ENCODE assay signal across 1 cellular context in the genomic region with DNA sequence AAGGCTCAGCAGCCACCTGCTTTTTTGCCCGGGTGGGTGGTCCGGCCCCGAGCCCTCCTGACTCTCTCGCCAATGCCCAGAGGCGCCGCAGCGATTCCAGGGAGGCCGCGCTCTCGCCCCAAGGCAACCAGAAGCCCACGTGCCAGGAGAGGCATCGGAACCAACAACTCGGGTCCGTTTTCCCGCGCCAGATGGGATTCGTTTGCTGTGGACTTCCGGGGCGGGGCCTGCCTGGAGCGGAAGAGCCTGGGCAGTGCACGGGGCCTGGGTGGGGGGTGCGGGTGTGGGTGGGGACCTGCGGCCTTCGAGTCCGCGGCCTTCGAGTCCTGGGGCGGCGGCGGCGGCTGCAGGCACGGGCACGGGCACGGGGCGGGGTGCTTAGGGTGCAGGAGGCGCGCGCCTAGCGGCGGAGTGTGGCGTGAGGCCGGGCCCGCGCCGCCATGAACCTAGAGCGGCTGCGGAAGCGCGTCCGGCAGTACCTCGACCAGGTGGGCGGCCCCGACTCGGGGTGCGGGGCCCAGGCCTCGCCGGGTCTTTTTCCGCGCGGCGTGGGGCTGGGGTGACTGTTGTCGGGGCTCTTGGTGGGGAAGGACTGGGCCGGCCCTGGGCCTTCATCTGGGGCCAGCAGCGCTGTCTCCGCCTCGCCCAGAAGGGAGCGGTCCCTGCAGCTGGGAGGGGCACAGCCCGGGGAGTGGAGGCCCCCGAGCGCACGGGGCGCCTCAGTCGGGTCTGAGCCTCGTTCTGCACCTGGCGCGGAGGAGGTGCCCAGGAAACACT.
TF ChIP-seq lines count a peak whose summit lies in the region.

A gene with protein sequence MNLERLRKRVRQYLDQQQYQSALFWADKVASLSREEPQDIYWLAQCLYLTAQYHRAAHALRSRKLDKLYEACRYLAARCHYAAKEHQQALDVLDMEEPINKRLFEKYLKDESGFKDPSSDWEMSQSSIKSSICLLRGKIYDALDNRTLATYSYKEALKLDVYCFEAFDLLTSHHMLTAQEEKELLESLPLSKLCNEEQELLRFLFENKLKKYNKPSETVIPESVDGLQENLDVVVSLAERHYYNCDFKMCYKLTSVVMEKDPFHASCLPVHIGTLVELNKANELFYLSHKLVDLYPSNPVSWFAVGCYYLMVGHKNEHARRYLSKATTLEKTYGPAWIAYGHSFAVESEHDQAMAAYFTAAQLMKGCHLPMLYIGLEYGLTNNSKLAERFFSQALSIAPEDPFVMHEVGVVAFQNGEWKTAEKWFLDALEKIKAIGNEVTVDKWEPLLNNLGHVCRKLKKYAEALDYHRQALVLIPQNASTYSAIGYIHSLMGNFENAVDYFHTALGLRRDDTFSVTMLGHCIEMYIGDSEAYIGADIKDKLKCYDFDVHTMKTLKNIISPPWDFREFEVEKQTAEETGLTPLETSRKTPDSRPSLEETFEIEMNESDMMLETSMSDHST (plus strand): TSS at position 253 of the 777 bp plus-strand sequence. CDS start 188 bp downstream, at position 441.

TF ChIP-seq in HepG2, 621 proteins besides CTCF, POLR2A, EP300 and RAD21 (continued from another document and continues in another):
- TF ChIP-seq, protein P1, sequence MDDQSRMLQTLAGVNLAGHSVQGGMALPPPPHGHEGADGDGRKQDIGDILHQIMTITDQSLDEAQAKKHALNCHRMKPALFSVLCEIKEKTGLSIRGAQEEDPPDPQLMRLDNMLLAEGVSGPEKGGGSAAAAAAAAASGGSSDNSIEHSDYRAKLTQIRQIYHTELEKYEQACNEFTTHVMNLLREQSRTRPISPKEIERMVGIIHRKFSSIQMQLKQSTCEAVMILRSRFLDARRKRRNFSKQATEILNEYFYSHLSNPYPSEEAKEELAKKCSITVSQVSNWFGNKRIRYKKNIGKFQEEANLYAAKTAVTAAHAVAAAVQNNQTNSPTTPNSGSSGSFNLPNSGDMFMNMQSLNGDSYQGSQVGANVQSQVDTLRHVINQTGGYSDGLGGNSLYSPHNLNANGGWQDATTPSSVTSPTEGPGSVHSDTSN (CRISPR knock-in tag; IDR thresholded peaks at IDR 0.05; ENCODE audit: borderline replicate concordance): peak; percentile 77; the same call in 1 of the 2 replicates
- TF ChIP-seq ZNF264 (CRISPR knock-in tag; IDR thresholded peaks at IDR 0.05) (peak; percentile 89), U2AF1 (optimal IDR thresholded peaks at IDR 0.05; ENCODE audit: low read depth, low read length) (peak; percentile 59), PHF20 (CRISPR knock-in tag; IDR thresholded peaks at IDR 0.05) (peak; percentile 90), HNRNPH1 (optimal IDR thresholded peaks at IDR 0.05; ENCODE audit: low read depth, low read length) (no peak), DPF2 (CRISPR knock-in tag; IDR thresholded peaks at IDR 0.05; ENCODE audit: borderline replicate concordance, low read depth) (no peak), CREM (IDR thresholded peaks at IDR 0.05) (no peak), CREM (CRISPR knock-in tag; IDR thresholded peaks at IDR 0.05) (0 out of 2 replicates have a peak, but pooled peaks have one; percentile 11), ZNF709 (CRISPR knock-in tag; IDR thresholded peaks at IDR 0.05) (peak; percentile 85; the same call in 1 of the 2 replicates), ZSCAN31 (CRISPR knock-in tag; IDR thresholded peaks at IDR 0.05; ENCODE audit: low read depth) (peak; percentile 55; the same call in 1 of the 2 replicates), EZH2 (conservative IDR thresholded peaks at IDR 0.05; ENCODE audit: low read depth, low read length) (no peak), GATAD1 (CRISPR knock-in tag; IDR thresholded peaks at IDR 0.05) (peak; percentile 89), ZNF788 (CRISPR knock-in tag; IDR thresholded peaks at IDR 0.05; ENCODE audit: borderline replicate concordance) (peak; percentile 57; the same call in 1 of the 2 replicates), PRMT3 (CRISPR knock-in tag; IDR thresholded peaks at IDR 0.05; ENCODE audit: borderline replicate concordance, low read depth) (peak; percentile 66; the same call in 1 of the 2 replicates), POGZ (CRISPR knock-in tag; IDR thresholded peaks at IDR 0.05) (peak; percentile 99), PPARG (CRISPR knock-in tag; conservative IDR thresholded peaks at IDR 0.05) (no peak; the same call in 1 of the 2 replicates), ZNF749 (CRISPR knock-in tag; IDR thresholded peaks at IDR 0.05; ENCODE audit: borderline replicate concordance) (peak; percentile 55; the same call in 1 of the 2 replicates), ZC3H13 (CRISPR knock-in tag; IDR thresholded peaks at IDR 0.05) (no peak), MTF2 (CRISPR knock-in tag; IDR thresholded peaks at IDR 0.05; ENCODE audit: borderline replicate concordance) (no peak), ZNF775 (CRISPR knock-in tag; IDR thresholded peaks at IDR 0.05; ENCODE audit: borderline replicate concordance) (no peak), ZFP36L2 (CRISPR knock-in tag; IDR thresholded peaks at IDR 0.05) (peak; percentile 90; the same call in 1 of the 2 replicates), HIVEP1 (CRISPR knock-in tag; IDR thresholded peaks at IDR 0.05) (peak; percentile 79), ZNF460 (CRISPR knock-in tag; IDR thresholded peaks at IDR 0.05; ENCODE audit: borderline replicate concordance) (no peak), KAT8 (CRISPR knock-in tag; IDR thresholded peaks at IDR 0.05) (peak; percentile 89), ZKSCAN1 (IDR thresholded peaks at IDR 0.05; ENCODE audit: low read length) (no peak), MTA3 (CRISPR knock-in tag; IDR thresholded peaks at IDR 0.05) (no peak), ZSCAN30 (CRISPR knock-in tag; IDR thresholded peaks at IDR 0.05) (peak; percentile 40; the same call in 1 of the 2 replicates), ZNF232 (CRISPR knock-in tag; IDR thresholded peaks at IDR 0.05; ENCODE audit: borderline replicate concordance) (peak; percentile 83; the same call in 1 of the 2 replicates), ISL2 (CRISPR knock-in tag; IDR thresholded peaks at IDR 0.05) (peak; percentile 17), HNRNPL (IDR thresholded peaks at IDR 0.05; ENCODE audit: low read depth, low read length) (0 out of 2 replicates have a peak, but pooled peaks have one; percentile 34), XBP1 (CRISPR knock-in tag; IDR thresholded peaks at IDR 0.05) (no peak), NR2C2 (CRISPR knock-in tag; IDR thresholded peaks at IDR 0.05; ENCODE audit: borderline replicate concordance) (peak; percentile 36; the same call in 1 of the 2 replicates)
- TF ChIP-seq, protein P2, sequence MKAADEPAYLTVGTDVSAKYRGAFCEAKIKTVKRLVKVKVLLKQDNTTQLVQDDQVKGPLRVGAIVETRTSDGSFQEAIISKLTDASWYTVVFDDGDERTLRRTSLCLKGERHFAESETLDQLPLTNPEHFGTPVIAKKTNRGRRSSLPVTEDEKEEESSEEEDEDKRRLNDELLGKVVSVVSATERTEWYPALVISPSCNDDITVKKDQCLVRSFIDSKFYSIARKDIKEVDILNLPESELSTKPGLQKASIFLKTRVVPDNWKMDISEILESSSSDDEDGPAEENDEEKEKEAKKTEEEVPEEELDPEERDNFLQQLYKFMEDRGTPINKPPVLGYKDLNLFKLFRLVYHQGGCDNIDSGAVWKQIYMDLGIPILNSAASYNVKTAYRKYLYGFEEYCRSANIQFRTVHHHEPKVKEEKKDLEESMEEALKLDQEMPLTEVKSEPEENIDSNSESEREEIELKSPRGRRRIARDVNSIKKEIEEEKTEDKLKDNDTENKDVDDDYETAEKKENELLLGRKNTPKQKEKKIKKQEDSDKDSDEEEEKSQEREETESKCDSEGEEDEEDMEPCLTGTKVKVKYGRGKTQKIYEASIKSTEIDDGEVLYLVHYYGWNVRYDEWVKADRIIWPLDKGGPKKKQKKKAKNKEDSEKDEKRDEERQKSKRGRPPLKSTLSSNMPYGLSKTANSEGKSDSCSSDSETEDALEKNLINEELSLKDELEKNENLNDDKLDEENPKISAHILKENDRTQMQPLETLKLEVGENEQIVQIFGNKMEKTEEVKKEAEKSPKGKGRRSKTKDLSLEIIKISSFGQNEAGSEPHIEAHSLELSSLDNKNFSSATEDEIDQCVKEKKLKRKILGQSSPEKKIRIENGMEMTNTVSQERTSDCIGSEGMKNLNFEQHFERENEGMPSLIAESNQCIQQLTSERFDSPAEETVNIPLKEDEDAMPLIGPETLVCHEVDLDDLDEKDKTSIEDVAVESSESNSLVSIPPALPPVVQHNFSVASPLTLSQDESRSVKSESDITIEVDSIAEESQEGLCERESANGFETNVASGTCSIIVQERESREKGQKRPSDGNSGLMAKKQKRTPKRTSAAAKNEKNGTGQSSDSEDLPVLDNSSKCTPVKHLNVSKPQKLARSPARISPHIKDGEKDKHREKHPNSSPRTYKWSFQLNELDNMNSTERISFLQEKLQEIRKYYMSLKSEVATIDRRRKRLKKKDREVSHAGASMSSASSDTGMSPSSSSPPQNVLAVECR (CRISPR knock-in tag; IDR thresholded peaks at IDR 0.05; ENCODE audit: borderline replicate concordance): peak; percentile 84
- TF ChIP-seq, protein P3, sequence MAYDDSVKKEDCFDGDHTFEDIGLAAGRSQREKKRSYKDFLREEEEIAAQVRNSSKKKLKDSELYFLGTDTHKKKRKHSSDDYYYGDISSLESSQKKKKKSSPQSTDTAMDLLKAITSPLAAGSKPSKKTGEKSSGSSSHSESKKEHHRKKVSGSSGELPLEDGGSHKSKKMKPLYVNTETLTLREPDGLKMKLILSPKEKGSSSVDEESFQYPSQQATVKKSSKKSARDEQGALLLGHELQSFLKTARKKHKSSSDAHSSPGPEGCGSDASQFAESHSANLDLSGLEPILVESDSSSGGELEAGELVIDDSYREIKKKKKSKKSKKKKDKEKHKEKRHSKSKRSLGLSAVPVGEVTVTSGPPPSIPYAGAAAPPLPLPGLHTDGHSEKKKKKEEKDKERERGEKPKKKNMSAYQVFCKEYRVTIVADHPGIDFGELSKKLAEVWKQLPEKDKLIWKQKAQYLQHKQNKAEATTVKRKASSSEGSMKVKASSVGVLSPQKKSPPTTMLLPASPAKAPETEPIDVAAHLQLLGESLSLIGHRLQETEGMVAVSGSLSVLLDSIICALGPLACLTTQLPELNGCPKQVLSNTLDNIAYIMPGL (CRISPR knock-in tag; IDR thresholded peaks at IDR 0.05; ENCODE audit: borderline replicate concordance in 1 of 2, low read depth in 1 of 2): peak in 1 of 2 experiments; percentile 82; a peak in 1 of 4 replicates
- TF ChIP-seq, protein P4, sequence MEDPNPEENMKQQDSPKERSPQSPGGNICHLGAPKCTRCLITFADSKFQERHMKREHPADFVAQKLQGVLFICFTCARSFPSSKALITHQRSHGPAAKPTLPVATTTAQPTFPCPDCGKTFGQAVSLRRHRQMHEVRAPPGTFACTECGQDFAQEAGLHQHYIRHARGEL (CRISPR knock-in tag; IDR thresholded peaks at IDR 0.05): peak; percentile 80; the same call in 1 of the 2 replicates
- TF ChIP-seq, protein P5, sequence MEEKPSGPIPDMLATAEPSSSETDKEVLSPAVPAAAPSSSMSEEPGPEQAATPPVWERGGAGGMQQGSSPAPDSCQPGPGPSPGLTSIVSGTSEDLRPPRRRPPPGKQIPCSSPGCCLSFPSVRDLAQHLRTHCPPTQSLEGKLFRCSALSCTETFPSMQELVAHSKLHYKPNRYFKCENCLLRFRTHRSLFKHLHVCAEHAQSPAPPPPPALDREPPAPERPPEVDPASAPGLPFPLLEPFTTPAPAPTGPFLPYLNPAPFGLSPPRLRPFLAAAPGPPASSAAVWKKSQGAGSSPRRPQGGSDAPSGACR (CRISPR knock-in tag; IDR thresholded peaks at IDR 0.05): peak; percentile 65; the same call in 1 of the 2 replicates
- TF ChIP-seq, protein P6, sequence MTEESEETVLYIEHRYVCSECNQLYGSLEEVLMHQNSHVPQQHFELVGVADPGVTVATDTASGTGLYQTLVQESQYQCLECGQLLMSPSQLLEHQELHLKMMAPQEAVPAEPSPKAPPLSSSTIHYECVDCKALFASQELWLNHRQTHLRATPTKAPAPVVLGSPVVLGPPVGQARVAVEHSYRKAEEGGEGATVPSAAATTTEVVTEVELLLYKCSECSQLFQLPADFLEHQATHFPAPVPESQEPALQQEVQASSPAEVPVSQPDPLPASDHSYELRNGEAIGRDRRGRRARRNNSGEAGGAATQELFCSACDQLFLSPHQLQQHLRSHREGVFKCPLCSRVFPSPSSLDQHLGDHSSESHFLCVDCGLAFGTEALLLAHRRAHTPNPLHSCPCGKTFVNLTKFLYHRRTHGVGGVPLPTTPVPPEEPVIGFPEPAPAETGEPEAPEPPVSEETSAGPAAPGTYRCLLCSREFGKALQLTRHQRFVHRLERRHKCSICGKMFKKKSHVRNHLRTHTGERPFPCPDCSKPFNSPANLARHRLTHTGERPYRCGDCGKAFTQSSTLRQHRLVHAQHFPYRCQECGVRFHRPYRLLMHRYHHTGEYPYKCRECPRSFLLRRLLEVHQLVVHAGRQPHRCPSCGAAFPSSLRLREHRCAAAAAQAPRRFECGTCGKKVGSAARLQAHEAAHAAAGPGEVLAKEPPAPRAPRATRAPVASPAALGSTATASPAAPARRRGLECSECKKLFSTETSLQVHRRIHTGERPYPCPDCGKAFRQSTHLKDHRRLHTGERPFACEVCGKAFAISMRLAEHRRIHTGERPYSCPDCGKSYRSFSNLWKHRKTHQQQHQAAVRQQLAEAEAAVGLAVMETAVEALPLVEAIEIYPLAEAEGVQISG (CRISPR knock-in tag; IDR thresholded peaks at IDR 0.05): peak; percentile 92
- TF ChIP-seq, protein P7, sequence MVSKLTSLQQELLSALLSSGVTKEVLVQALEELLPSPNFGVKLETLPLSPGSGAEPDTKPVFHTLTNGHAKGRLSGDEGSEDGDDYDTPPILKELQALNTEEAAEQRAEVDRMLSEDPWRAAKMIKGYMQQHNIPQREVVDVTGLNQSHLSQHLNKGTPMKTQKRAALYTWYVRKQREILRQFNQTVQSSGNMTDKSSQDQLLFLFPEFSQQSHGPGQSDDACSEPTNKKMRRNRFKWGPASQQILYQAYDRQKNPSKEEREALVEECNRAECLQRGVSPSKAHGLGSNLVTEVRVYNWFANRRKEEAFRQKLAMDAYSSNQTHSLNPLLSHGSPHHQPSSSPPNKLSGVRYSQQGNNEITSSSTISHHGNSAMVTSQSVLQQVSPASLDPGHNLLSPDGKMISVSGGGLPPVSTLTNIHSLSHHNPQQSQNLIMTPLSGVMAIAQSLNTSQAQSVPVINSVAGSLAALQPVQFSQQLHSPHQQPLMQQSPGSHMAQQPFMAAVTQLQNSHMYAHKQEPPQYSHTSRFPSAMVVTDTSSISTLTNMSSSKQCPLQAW (CRISPR knock-in tag; IDR thresholded peaks at IDR 0.05): peak; percentile 62
- TF ChIP-seq, protein P8, sequence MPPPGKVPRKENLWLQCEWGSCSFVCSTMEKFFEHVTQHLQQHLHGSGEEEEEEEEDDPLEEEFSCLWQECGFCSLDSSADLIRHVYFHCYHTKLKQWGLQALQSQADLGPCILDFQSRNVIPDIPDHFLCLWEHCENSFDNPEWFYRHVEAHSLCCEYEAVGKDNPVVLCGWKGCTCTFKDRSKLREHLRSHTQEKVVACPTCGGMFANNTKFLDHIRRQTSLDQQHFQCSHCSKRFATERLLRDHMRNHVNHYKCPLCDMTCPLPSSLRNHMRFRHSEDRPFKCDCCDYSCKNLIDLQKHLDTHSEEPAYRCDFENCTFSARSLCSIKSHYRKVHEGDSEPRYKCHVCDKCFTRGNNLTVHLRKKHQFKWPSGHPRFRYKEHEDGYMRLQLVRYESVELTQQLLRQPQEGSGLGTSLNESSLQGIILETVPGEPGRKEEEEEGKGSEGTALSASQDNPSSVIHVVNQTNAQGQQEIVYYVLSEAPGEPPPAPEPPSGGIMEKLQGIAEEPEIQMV (CRISPR knock-in tag; IDR thresholded peaks at IDR 0.05; ENCODE audit: low read depth): peak; percentile 88
- TF ChIP-seq, protein P9, sequence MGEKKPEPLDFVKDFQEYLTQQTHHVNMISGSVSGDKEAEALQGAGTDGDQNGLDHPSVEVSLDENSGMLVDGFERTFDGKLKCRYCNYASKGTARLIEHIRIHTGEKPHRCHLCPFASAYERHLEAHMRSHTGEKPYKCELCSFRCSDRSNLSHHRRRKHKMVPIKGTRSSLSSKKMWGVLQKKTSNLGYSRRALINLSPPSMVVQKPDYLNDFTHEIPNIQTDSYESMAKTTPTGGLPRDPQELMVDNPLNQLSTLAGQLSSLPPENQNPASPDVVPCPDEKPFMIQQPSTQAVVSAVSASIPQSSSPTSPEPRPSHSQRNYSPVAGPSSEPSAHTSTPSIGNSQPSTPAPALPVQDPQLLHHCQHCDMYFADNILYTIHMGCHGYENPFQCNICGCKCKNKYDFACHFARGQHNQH (CRISPR knock-in tag; IDR thresholded peaks at IDR 0.05): peak; percentile 71; the same call in 1 of the 2 replicates
